8 cellular contexts compared by ENCODE assay signal in the genomic region with DNA sequence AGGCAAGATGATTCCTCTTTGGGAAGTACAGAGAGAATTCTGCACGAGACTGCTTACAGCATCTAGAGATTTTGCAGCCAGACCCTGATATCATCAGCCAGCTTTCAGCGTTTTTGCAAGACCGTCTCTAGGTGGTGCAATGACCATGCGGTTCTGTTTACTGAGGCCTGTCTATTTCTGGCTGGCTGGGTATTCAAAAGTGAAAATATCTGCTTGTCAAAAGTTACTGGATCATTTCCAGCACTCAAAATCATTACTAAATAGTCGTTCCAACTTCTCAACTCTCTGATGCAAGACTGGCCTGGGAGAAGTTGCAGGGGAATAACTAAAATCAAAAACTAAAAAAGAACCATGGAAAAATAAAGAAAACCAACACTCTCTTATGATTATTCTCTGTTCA.
A peak's percentile ranks its signal among the peaks of the same experiment; 100 is the strongest.
DNase-seq lines count a peak whose midpoint lies in the region; ATAC-seq and TF ChIP-seq lines count a peak whose summit lies in the region.

No MANE protein-coding gene starts in this region.

- no peak overlapping the region for H3K27ac ChIP-seq in AG04450 (ENCODE audit: low read depth, low read length)

- H3K27ac Mint-ChIP-seq in activated CD4-positive, alpha-beta T cell treated with anti-CD3 and anti-CD28 coated beads, Interleukin-2, amount 10 ng/mL, durations not matched to agents 7 days and 5 days = no peak overlapping the region

- ATAC-seq in HG02571 (IDR thresholded peaks at IDR 0.05; ENCODE audit: unreplicated experiment) = peak; percentile 86

- CTCF ChIA-PET in AG04450 (lab: Charles Lee) (interaction anchor here (1.0 to 4.9 kb wide), 3 partner anchors 8 to 287 kb away, joined by 4 to 39 read pairs (median 6); no protein-coding TSS in a partner anchor), GM10248 (lab: Yijun Ruan, JAX) (interaction anchor here (0.8 to 5.0 kb wide), 16 partner anchors 8 to 721 kb away, joined by 3 to 47 read pairs (median 6); no protein-coding TSS in a partner anchor)
- CTCF ChIA-PET in activated CD4-positive, alpha-beta T cell treated with anti-CD3 and anti-CD28 coated beads, Interleukin-2, amount 10 ng/mL, durations not matched to agents 7 days and 5 days (lab: Charles Lee) = interaction anchor here (0.8 to 1.2 kb wide), 2 partner anchors 300 to 816 kb away, joined by 3 to 4 read pairs; no protein-coding TSS in a partner anchor

- DNase-seq in AG04450 (ENCODE audit: low read depth, low spot score) (no peak), GM10248 (ENCODE audit: extremely low spot score) (peak; percentile 42), NCI-H1105 treated with DMSO at 0.1 percent for 48 hours (lab: John Stamatoyannopoulos, UW) (peak; percentile 28), fibroblast of the conjunctiva (ENCODE audit: low read depth) (peak; percentile 97), non-pigmented ciliary epithelial cell (ENCODE audit: low read depth) (peak; percentile 17), COLO829 (ENCODE audit: low spot score) (no peak)
- DNase-seq in activated CD4-positive, alpha-beta T cell treated with anti-CD3 and anti-CD28 coated beads, Interleukin-2, amount 10 ng/mL, durations not matched to agents 7 days and 5 days = peak; percentile 26

- no peaks in the 10 kb centered on the region for H3K9me3 ChIP-seq in AG04450 (ENCODE audit: control insufficient read depth, insufficient read depth, low read length)

- no peak overlapping the region for H3K4me3 ChIP-seq in AG04450 (ENCODE audit: low read depth, low read length)

- H3K27me3 Mint-ChIP-seq in activated CD4-positive, alpha-beta T cell treated with anti-CD3 and anti-CD28 coated beads, Interleukin-2, amount 10 ng/mL, durations not matched to agents 7 days and 5 days = no peaks in the 10 kb centered on the region

- peaks cover 17% of the 10 kb centered on the region for H3K4me1 Mint-ChIP-seq in activated CD4-positive, alpha-beta T cell treated with anti-CD3 and anti-CD28 coated beads, Interleukin-2, amount 10 ng/mL, durations not matched to agents 7 days and 5 days

- POLR2A ChIA-PET in AG04450 (lab: Yijun Ruan, JAX) = no interaction called here
- POLR2A ChIA-PET in GM10248 (lab: Yijun Ruan, JAX) = no interaction called here
- POLR2A ChIA-PET in activated CD4-positive, alpha-beta T cell treated with anti-CD3 and anti-CD28 coated beads, Interleukin-2, amount 10 ng/mL, durations not matched to agents 7 days and 5 days (lab: Charles Lee) = no interaction called here

- H3K4me3 Mint-ChIP-seq in activated CD4-positive, alpha-beta T cell treated with anti-CD3 and anti-CD28 coated beads, Interleukin-2, amount 10 ng/mL, durations not matched to agents 7 days and 5 days = no peak overlapping the region

- TF ChIP-seq CTCF in AG04450 (IDR thresholded peaks at IDR 0.05; ENCODE audit: low read depth, low read length) (peak; percentile 38), GM10248 (IDR thresholded peaks at IDR 0.05; ENCODE audit: control extremely low read depth, extremely low read depth, low read depth, missing control alignments) (peak; percentile 69)

- H3K27me3 ChIP-seq in AG04450 (ENCODE audit: control insufficient read depth, insufficient read depth, low read length) = no peaks in the 10 kb centered on the region

- H3K9me3 Mint-ChIP-seq in activated CD4-positive, alpha-beta T cell treated with anti-CD3 and anti-CD28 coated beads, Interleukin-2, amount 10 ng/mL, durations not matched to agents 7 days and 5 days = no peaks in the 10 kb centered on the region

- peaks cover 66% of the 10 kb centered on the region for H3K36me3 Mint-ChIP-seq in activated CD4-positive, alpha-beta T cell treated with anti-CD3 and anti-CD28 coated beads, Interleukin-2, amount 10 ng/mL, durations not matched to agents 7 days and 5 days (ENCODE audit: low read depth)

Comparison
In these comparisons a context has a peak if more than half of its experiments do, and no peak if none do; other contexts are left out.
1. DNase-seq: peak in GM10248 (single experiment), NCI-H1105 treated with DMSO at 0.1 percent for 48 hours (single experiment), activated CD4-positive, alpha-beta T cell treated with anti-CD3 and anti-CD28 coated beads, Interleukin-2, amount 10 ng/mL, durations not matched to agents 7 days and 5 days (single experiment), fibroblast of the conjunctiva (single experiment) and non-pigmented ciliary epithelial cell (single experiment); none in AG04450 (single experiment) and COLO829 (single experiment).